In genomic region chr13:27172495-27172842, GRCh38 we compare ENCODE assay signal across 8 cellular contexts. TPM values are rescaled to one million over a fixed set of nuclear protein-coding genes. Genes with fewer than 3 reads are reported as not detected.
DNase-seq lines count a peak whose midpoint lies in the region; ATAC-seq and TF ChIP-seq lines count a peak whose summit lies in the region.

No MANE protein-coding gene starts in this region.

- intact Hi-C loops in Right ventricle myocardium superior (cut with DNase I) = no loop called here
- intact Hi-C loops in natural killer cell (cut with micrococcal nuclease) = loop anchor here (5.0 kb wide), 2 partner anchors 450 to 965 kb away; partner anchors contain the start of genes LNX2, PAN3 and POLR1D

- ATAC-seq in Right ventricle myocardium superior (ENCODE audit: poor library complexity) (no peak), RWPE2 (ENCODE audit: low read depth) (no peak), natural killer cell (no peak), HG03457 (IDR thresholded peaks at IDR 0.05; ENCODE audit: unreplicated experiment) (no peak), GM18858 (IDR thresholded peaks at IDR 0.05; ENCODE audit: unreplicated experiment) (no peak), GM18511 (IDR thresholded peaks at IDR 0.05; ENCODE audit: unreplicated experiment) (no peak)

- no peaks in the 10 kb centered on the region for H3K36me3 Mint-ChIP-seq in natural killer cell

- H3K36me3 ChIP-seq in cardiac muscle cell (no peaks in the 10 kb centered on the region), RWPE2 (ENCODE audit: low read depth) (no peaks in the 10 kb centered on the region), duodenal mucosa (ENCODE audit: control insufficient read depth in 1 of 2, insufficient read depth in 2 of 2, low read length in 2 of 2) (no peaks in the 10 kb centered on the region)

- H3K27ac Mint-ChIP-seq in natural killer cell = peak overlapping the region; percentile 92 to 97

- H3K27me3 Mint-ChIP-seq in natural killer cell (ENCODE audit: low read depth in 2 of 2) = no peaks in the 10 kb centered on the region

- no peaks in the 10 kb centered on the region for H3K9me3 Mint-ChIP-seq in natural killer cell

- H3K4me1 ChIP-seq in cardiac muscle cell (ENCODE audit: low read depth) = peaks cover 7% of the 10 kb centered on the region
- H3K4me1 ChIP-seq in RWPE2 (ENCODE audit: insufficient read depth, poor library complexity, severe bottlenecking) = peaks cover 21% of the 10 kb centered on the region
- H3K4me1 ChIP-seq in duodenal mucosa (ENCODE audit: control insufficient read depth in 1 of 2, insufficient read depth in 2 of 2, low read length in 2 of 2) = peaks cover 26 to 30% of the 10 kb centered on the region in 2 donors

- H3K27me3 ChIP-seq in cardiac muscle cell = no peaks in the 10 kb centered on the region
- no peaks in the 10 kb centered on the region for H3K27me3 ChIP-seq in RWPE2 (ENCODE audit: insufficient read depth, poor library complexity, severe bottlenecking)
- H3K27me3 ChIP-seq in duodenal mucosa (ENCODE audit: control insufficient read depth in 1 of 2, insufficient read depth in 2 of 2, low read length in 2 of 2) = no peaks in the 10 kb centered on the region

- H3K9me3 ChIP-seq in cardiac muscle cell (ENCODE audit: low read depth) = no peaks in the 10 kb centered on the region
- H3K9me3 ChIP-seq in RWPE2 (ENCODE audit: severe bottlenecking) = no peaks in the 10 kb centered on the region
- H3K9me3 ChIP-seq in duodenal mucosa (ENCODE audit: control insufficient read depth in 1 of 2, low read length in 2 of 2) = no peaks in the 10 kb centered on the region

- peaks cover 34 to 43% of the 10 kb centered on the region in 2 donors for H3K4me1 Mint-ChIP-seq in natural killer cell

- TF ChIP-seq CTCF in cardiac muscle cell (IDR thresholded peaks at IDR 0.05; ENCODE audit: low read depth, low read length) = no peak
- no peak for TF ChIP-seq CTCF in RWPE2 (IDR thresholded peaks at IDR 0.05; ENCODE audit: poor library complexity, severe bottlenecking)
- TF ChIP-seq CTCF in natural killer cell (IDR thresholded peaks at IDR 0.05) = no peak

- peak overlapping the region; percentile 68 for H3K4me3 ChIP-seq in cardiac muscle cell
- H3K4me3 ChIP-seq in RWPE2 (ENCODE audit: severe bottlenecking) = peak overlapping the region; percentile 67
- peak overlapping the region; percentile 77 to 79 for H3K4me3 ChIP-seq in duodenal mucosa (ENCODE audit: low read depth in 1 of 2, low read length in 2 of 2)

- H3K9ac ChIP-seq in duodenal mucosa (ENCODE audit: low read depth in 1 of 2, low read length in 2 of 2) = peak overlapping the region; percentile 58 to 67

- peak overlapping the region; percentile 94 for H3K4me3 Mint-ChIP-seq in natural killer cell

- H3K27ac ChIP-seq in cardiac muscle cell (peak overlapping the region; percentile 72), RWPE2 (ENCODE audit: poor library complexity, severe bottlenecking) (peak overlapping the region; percentile 79), duodenal mucosa (ENCODE audit: low read depth, low read length) (peak overlapping the region; percentile 90)

- DNase-seq in cardiac muscle cell (ENCODE audit: low read depth in 1 of 2, low spot score in 1 of 2) (no peak), Right ventricle myocardium superior (no peak), RWPE2 (ENCODE audit: low spot score) (no peak), natural killer cell (no peak)

RNA-seq across cellular contexts. Expression of gene USP12, which starts 0.9 kb away (rescaled TPM):
- total RNA-seq in cardiac muscle cell (6.6 and 7.5 TPM in 2 replicates), Right ventricle myocardium superior (17.2 TPM), natural killer cell (10 to 100 TPM; 44.3 to 55.3 (median 50.9) TPM)
- polyA plus RNA-seq in cardiac muscle cell = 8.2 and 10.1 TPM in 2 replicates
